11 cellular contexts compared by ENCODE assay signal in genomic region chr14:22515961-22516360, GRCh38.
DNase-seq lines count a peak whose midpoint lies in the region; ATAC-seq and TF ChIP-seq lines count a peak whose summit lies in the region.
"Had no signal": no experiment of that assay in that cellular context is flagged by ENCODE, and none has a peak within 500 bp of the region (broad histone marks: within the 10 kb centered on the region; RNA-seq: fewer than 3 reads in every experiment).

No MANE protein-coding gene starts in this region.

- no peak overlapping the region for H2AFZ ChIP-seq in SK-N-SH (ENCODE audit: low read depth)

- no peak for ATAC-seq in activated T-cell treated with anti-CD3 and anti-CD28 coated beads, Interleukin-2, amount 50 U/mL, for 4 hours
- ATAC-seq in activated B cell treated with CpG ODN at 0.5 μM for 24 hours (ENCODE audit: low read depth), result no peak
- ATAC-seq in GM21526 (IDR thresholded peaks at IDR 0.05; ENCODE audit: low FRiP score, unreplicated experiment), result no peak

- H3K27me3 ChIP-seq in tibial artery, result no peaks in the 10 kb centered on the region
- H3K27me3 ChIP-seq in SK-N-SH (ENCODE audit: insufficient read depth), result peaks cover 24% of the 10 kb centered on the region
- H3K27me3 ChIP-seq: upper lobe of left lung had no signal

- no peaks in the 10 kb centered on the region for H3K9me2 ChIP-seq in SK-N-SH

- H3K27ac Mint-ChIP-seq in activated B cell treated with CpG ODN at 0.5 μM for 24 hours, result peak overlapping the region; percentile 59

- DNase-seq in activated T-cell treated with anti-CD3 and anti-CD28 coated beads, Interleukin-2, amount 50 U/mL, for 4 hours, result no peak
- no peak for DNase-seq in activated T-cell treated with anti-CD3 and anti-CD28 coated beads, Interleukin-2, amount 50 U/mL, for 48 hours
- DNase-seq in activated B cell treated with CpG ODN at 0.5 μM for 24 hours (no peak), left kidney (ENCODE audit: low read depth, low spot score) (peak; percentile 48), tibial artery (no peak), SK-N-SH (no peak)
- no peak for DNase-seq in stimulated activated naive CD4-positive, alpha-beta T cell treated with Interleukin-2 at 50 U/mL for 16 hours (lab: John Stamatoyannopoulos, UW)
- DNase-seq: NCI-H1092, upper lobe of left lung had no signal

- intact Hi-C loops in activated B cell treated with CpG ODN at 0.5 μM for 24 hours (cut with micrococcal nuclease), result loop anchor here (2.0 kb wide), 1 partner anchor 15 kb away; no protein-coding TSS in a partner anchor
- intact Hi-C loops in tibial artery (cut with DNase I; ENCODE audit: low total_unique reads), result no loop called here

- H3K4me3 Mint-ChIP-seq in activated T-cell treated with anti-CD3 and anti-CD28 coated beads, Interleukin-2, amount 50 U/mL, for 4 hours, result peak overlapping the region; percentile 83
- H3K4me3 Mint-ChIP-seq in activated B cell treated with CpG ODN at 0.5 μM for 24 hours, result no peak overlapping the region
- H3K4me3 Mint-ChIP-seq: neural crest cell had no signal

- no peak for TF ChIP-seq RAD21 in SK-N-SH (IDR thresholded peaks at IDR 0.05; ENCODE audit: low read length)

- POLR2A ChIA-PET in activated B cell treated with CpG ODN at 0.5 μM for 24 hours (lab: Charles Lee) (interaction anchor here (0.9 to 7.7 kb wide), 10 partner anchors 9 to 40 kb away, joined by 3 to 59 read pairs (median 4); no protein-coding TSS in a partner anchor), SK-N-SH (lab: Yijun Ruan, JAX) (no interaction called here)

- H3K4me1 Mint-ChIP-seq in activated T-cell treated with anti-CD3 and anti-CD28 coated beads, Interleukin-2, amount 50 U/mL, for 4 hours (ENCODE audit: low read depth), result peaks cover 85% of the 10 kb centered on the region
- peaks cover 90% of the 10 kb centered on the region for H3K4me1 Mint-ChIP-seq in activated B cell treated with CpG ODN at 0.5 μM for 24 hours

- no peaks in the 10 kb centered on the region for H3K79me2 ChIP-seq in SK-N-SH (ENCODE audit: insufficient read depth)

- H3K27ac ChIP-seq in tibial artery, result peak overlapping the region; percentile 51 to 57
- H3K27ac ChIP-seq in SK-N-SH (ENCODE audit: low read depth in 2 of 2, low read length in 1 of 2), result no peak overlapping the region
- H3K27ac ChIP-seq: upper lobe of left lung had no signal

- no peaks in the 10 kb centered on the region for H3F3A ChIP-seq in SK-N-SH (replicated peaks; ENCODE audit: insufficient read depth)

- H3K4me3 ChIP-seq in tibial artery (no peak overlapping the region), SK-N-SH (ENCODE audit: low read depth in 2 of 2, low read length in 1 of 2) (no peak overlapping the region)
- H3K4me3 ChIP-seq: upper lobe of left lung had no signal

- no peaks in the 10 kb centered on the region for H3K27me3 Mint-ChIP-seq in activated T-cell treated with anti-CD3 and anti-CD28 coated beads, Interleukin-2, amount 50 U/mL, for 4 hours (ENCODE audit: low read depth)
- H3K27me3 Mint-ChIP-seq in activated B cell treated with CpG ODN at 0.5 μM for 24 hours, result no peaks in the 10 kb centered on the region

- TF ChIP-seq EP300 in SK-N-SH (IDR thresholded peaks at IDR 0.05; ENCODE audit: borderline replicate concordance in 1 of 2, low read depth in 1 of 2, low read length in 1 of 2), result no peak

- CTCF ChIA-PET in activated B cell treated with CpG ODN at 0.5 μM for 24 hours (lab: Charles Lee) (interaction anchor here (1.4 to 2.8 kb wide), 2 partner anchors 10 to 41 kb away, joined by 4 to 9 read pairs; no protein-coding TSS in a partner anchor), SK-N-SH (lab: Yijun Ruan, JAX) (no interaction called here)

- H3K36me3 ChIP-seq in tibial artery (no peaks in the 10 kb centered on the region), SK-N-SH (replicated peaks in 1 of 2; ENCODE audit: control insufficient read depth in 1 of 2, insufficient read depth in 2 of 2, low read length in 1 of 2) (no peaks in the 10 kb centered on the region)
- H3K36me3 ChIP-seq: upper lobe of left lung had no signal

- H3K4me1 ChIP-seq in tibial artery (peaks cover 0 to 61% (median 51%) of the 10 kb centered on the region in 4 donors), SK-N-SH (ENCODE audit: control insufficient read depth in 1 of 2, insufficient read depth in 2 of 2, low read depth in 1 of 2, low read length in 1 of 2) (peaks cover 10 to 17% of the 10 kb centered on the region in 2 experiments; a peak in 2 of 4 replicates)
- H3K4me1 ChIP-seq: upper lobe of left lung had no signal

- H3K9ac ChIP-seq in SK-N-SH, result no peak overlapping the region

- WGBS in SK-N-SH (ENCODE audit: low lambda C conversion rate), result 35% methylated on average over 2 of the region's 2 CpGs

- peaks cover 79% of the 10 kb centered on the region for H3K36me3 Mint-ChIP-seq in activated T-cell treated with anti-CD3 and anti-CD28 coated beads, Interleukin-2, amount 50 U/mL, for 4 hours (ENCODE audit: insufficient read depth)
- H3K36me3 Mint-ChIP-seq in activated B cell treated with CpG ODN at 0.5 μM for 24 hours (ENCODE audit: low read depth), result no peaks in the 10 kb centered on the region

- TF ChIP-seq CTCF in activated B cell treated with CpG ODN at 0.5 μM for 24 hours (IDR thresholded peaks at IDR 0.05) (no peak), tibial artery (IDR thresholded peaks at IDR 0.05) (no peak), SK-N-SH (IDR thresholded peaks at IDR 0.05) (no peak)

- H3K9me3 ChIP-seq in tibial artery (no peaks in the 10 kb centered on the region), SK-N-SH (no peaks in the 10 kb centered on the region)
- H3K9me3 ChIP-seq: upper lobe of left lung had no signal

- no peak overlapping the region for H3K4me2 ChIP-seq in SK-N-SH

- H4K20me1 ChIP-seq in SK-N-SH (ENCODE audit: insufficient read depth), result no peaks in the 10 kb centered on the region

- no peaks in the 10 kb centered on the region for H3K9me3 Mint-ChIP-seq in activated T-cell treated with anti-CD3 and anti-CD28 coated beads, Interleukin-2, amount 50 U/mL, for 4 hours
- H3K9me3 Mint-ChIP-seq in activated B cell treated with CpG ODN at 0.5 μM for 24 hours, result no peaks in the 10 kb centered on the region
- H3K9me3 Mint-ChIP-seq: neural crest cell had no signal

TF ChIP-seq in SK-N-SH, 30 proteins besides CTCF, POLR2A, EP300 and RAD21 (continues in another document):
- TF ChIP-seq FOSL2 (IDR thresholded peaks at IDR 0.05; ENCODE audit: borderline replicate concordance, low read depth) (no peak), GATA2 (CRISPR knock-in tag; IDR thresholded peaks at IDR 0.05) (no peak), NFIC (IDR thresholded peaks at IDR 0.05; ENCODE audit: borderline replicate concordance) (no peak), USF1 (IDR thresholded peaks at IDR 0.05; ENCODE audit: borderline replicate concordance, low read depth) (no peak), SIN3A (IDR thresholded peaks at IDR 0.05; ENCODE audit: borderline replicate concordance, low read depth, low read length) (no peak), TAF1 (IDR thresholded peaks at IDR 0.05; ENCODE audit: borderline replicate concordance, low read depth, low read length) (no peak), ELF1 (IDR thresholded peaks at IDR 0.05) (no peak), REST (IDR thresholded peaks at IDR 0.05; ENCODE audit: low read depth, low read length) (no peak), MEF2A (IDR thresholded peaks at IDR 0.05; ENCODE audit: borderline replicate concordance, low read depth) (no peak), FOXM1 (IDR thresholded peaks at IDR 0.05; ENCODE audit: low read depth) (no peak), YY1 (IDR thresholded peaks at IDR 0.05; ENCODE audit: low read depth) (no peak)
- TF ChIP-seq, protein P1, sequence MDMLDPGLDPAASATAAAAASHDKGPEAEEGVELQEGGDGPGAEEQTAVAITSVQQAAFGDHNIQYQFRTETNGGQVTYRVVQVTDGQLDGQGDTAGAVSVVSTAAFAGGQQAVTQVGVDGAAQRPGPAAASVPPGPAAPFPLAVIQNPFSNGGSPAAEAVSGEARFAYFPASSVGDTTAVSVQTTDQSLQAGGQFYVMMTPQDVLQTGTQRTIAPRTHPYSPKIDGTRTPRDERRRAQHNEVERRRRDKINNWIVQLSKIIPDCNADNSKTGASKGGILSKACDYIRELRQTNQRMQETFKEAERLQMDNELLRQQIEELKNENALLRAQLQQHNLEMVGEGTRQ (IDR thresholded peaks at IDR 0.05; ENCODE audit: borderline replicate concordance, low read depth, low read length), result no peak
- TF ChIP-seq, protein P2, sequence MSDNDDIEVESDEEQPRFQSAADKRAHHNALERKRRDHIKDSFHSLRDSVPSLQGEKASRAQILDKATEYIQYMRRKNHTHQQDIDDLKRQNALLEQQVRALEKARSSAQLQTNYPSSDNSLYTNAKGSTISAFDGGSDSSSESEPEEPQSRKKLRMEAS (IDR thresholded peaks at IDR 0.05; ENCODE audit: low read depth), result no peak

Comparison
In these comparisons a context has a peak if more than half of its experiments do, and no peak if none do; other contexts are left out.
1. H3K27ac ChIP-seq: peak in tibial artery (2 of 2); none in SK-N-SH (0 of 2).